ENCODE assay signal across 23 cellular contexts in genomic region chr6:90525421-90525820, GRCh38.
"Had no signal": no experiment of that assay in that cellular context is flagged by ENCODE, and none has a peak within 500 bp of the region (broad histone marks: within the 10 kb centered on the region; RNA-seq: fewer than 3 reads in every experiment).

No MANE protein-coding gene starts in this region.

- H3K4me1 Mint-ChIP-seq: endodermal cell, mesothelial cell of epicardium, naive B cell had no signal

- H3K4me3 Mint-ChIP-seq: endodermal cell, mesothelial cell of epicardium, naive B cell had no signal

- ATAC-seq: esophagus mucosa, gastrocnemius medialis, heart right ventricle, left cardiac atrium, left lung, left ventricle myocardium superior, lower lobe of right lung, mucosa of descending colon had no signal

- H3K27ac Mint-ChIP-seq: endodermal cell, mesothelial cell of epicardium had no signal

- H3K27me3 Mint-ChIP-seq: naive B cell had no signal

- H3K9me3 Mint-ChIP-seq: endodermal cell, mesothelial cell of epicardium, naive B cell had no signal

- DNase-seq: dermis blood vessel endothelial cell; dorsolateral prefrontal cortex; effector CD4-positive, alpha-beta T cell; effector memory CD4-positive, alpha-beta T cell; endodermal cell; erythroblast; esophagus squamous epithelium; foreskin fibroblast; foreskin melanocyte; gastrocnemius medialis; glutamatergic neuron; head of caudate nucleus; heart right ventricle; hippocampal formation; left cardiac atrium; left lung; left ventricle myocardium superior; lower lobe of right lung; mesenchymal stem cell; mucosa of descending colon; naive B cell had no signal
